38 cellular contexts compared by ENCODE assay signal in the genomic region with DNA sequence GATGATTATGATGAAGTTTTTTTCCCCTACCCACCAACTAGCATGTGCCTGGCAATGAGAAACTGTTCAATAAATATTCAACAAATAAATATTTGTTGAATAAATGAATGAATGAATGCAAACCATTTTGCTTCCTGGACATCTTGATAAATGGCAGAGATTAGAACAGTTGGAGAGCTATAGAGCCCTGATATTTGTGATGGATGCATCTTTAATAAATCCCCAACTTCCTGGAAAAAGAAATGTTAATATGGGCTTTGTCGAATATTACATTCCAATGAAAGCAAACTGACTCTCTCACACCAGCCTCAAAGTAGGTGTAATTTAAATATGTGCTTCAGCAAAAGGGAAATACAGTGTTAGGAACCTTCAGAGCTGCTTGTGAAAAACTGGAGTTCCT.
"Had no signal": no experiment of that assay in that cellular context is flagged by ENCODE, and none has a peak within 500 bp of the region (broad histone marks: within the 10 kb centered on the region; RNA-seq: fewer than 3 reads in every experiment).

No MANE protein-coding gene starts in this region.

- H3K36me3 Mint-ChIP-seq: activated naive CD4-positive, alpha-beta T cell treated with anti-CD3 and anti-CD28 coated beads, Interleukin-2, amount 10 ng/mL, durations not matched to agents 7 days and 5 days; activated naive CD4-positive, alpha-beta T cell treated with anti-CD3 and anti-CD28 coated beads, Interleukin-2, amount 50 U/mL, for 24 hours; activated naive CD4-positive, alpha-beta T cell treated with anti-CD3 and anti-CD28 coated beads, Interleukin-2, amount 50 U/mL, for 72 hours; activated naive CD8-positive, alpha-beta T cell; activated naive CD8-positive, alpha-beta T cell treated with anti-CD3 and anti-CD28 coated beads for 36 hours; activated naive CD8-positive, alpha-beta T cell treated with anti-CD3 and anti-CD28 coated beads, Interleukin-2, amount 10 ng/mL, durations not matched to agents 7 days and 5 days; brain had no signal

- H3K27me3 Mint-ChIP-seq: activated naive CD4-positive, alpha-beta T cell treated with anti-CD3 and anti-CD28 coated beads, Interleukin-2, amount 50 U/mL, for 24 hours; activated naive CD8-positive, alpha-beta T cell; activated naive CD8-positive, alpha-beta T cell treated with anti-CD3 and anti-CD28 coated beads for 36 hours; activated naive CD8-positive, alpha-beta T cell treated with anti-CD3 and anti-CD28 coated beads, Interleukin-2, amount 50 U/mL, for 24 hours had no signal

- H3K4me3 Mint-ChIP-seq: activated naive CD4-positive, alpha-beta T cell treated with anti-CD3 and anti-CD28 coated beads for 36 hours; activated naive CD4-positive, alpha-beta T cell treated with anti-CD3 and anti-CD28 coated beads, Interleukin-2, amount 10 ng/mL, durations not matched to agents 7 days and 5 days; activated naive CD4-positive, alpha-beta T cell treated with anti-CD3 and anti-CD28 coated beads, Interleukin-2, amount 50 U/mL, for 24 hours; activated naive CD8-positive, alpha-beta T cell; activated naive CD8-positive, alpha-beta T cell treated with anti-CD3 and anti-CD28 coated beads for 36 hours; activated naive CD8-positive, alpha-beta T cell treated with anti-CD3 and anti-CD28 coated beads, Interleukin-2, amount 10 ng/mL, durations not matched to agents 7 days and 5 days; activated naive CD8-positive, alpha-beta T cell treated with anti-CD3 and anti-CD28 coated beads, Interleukin-2, amount 50 U/mL, for 24 hours; activated T-cell treated with anti-CD3 and anti-CD28 coated beads, Interleukin-2, amount 50 U/mL, for 24 hours; activated T-cell treated with anti-CD3 and anti-CD28 coated beads, Interleukin-2, amount 50 U/mL, for 4 hours; activated T-cell treated with anti-CD3 and anti-CD28 coated beads, Interleukin-2, amount 50 U/mL, for 72 hours; activated T-helper 1 cell treated with anti-CD3 and anti-CD28 coated beads, Interleukin-12 subunit alpha, Interleukin-12 subunit beta, Interleukin-2, Interleukin-4 antibody, amounts not matched to agents 30 ng/mL and 10 ng/mL and 1 ng/mL, durations not matched to agents 14 hours and 24 hours and 36 hours; activated T-helper 17 cell treated with anti-CD3 and anti-CD28 coated beads, Interleukin-2, amount 50 U/mL, for 72 hours; brain; central memory CD8-positive, alpha-beta T cell had no signal

- DNase-seq: activated effector memory CD4-positive, alpha-beta T cell treated with anti-CD3 and anti-CD28 coated beads, Interleukin-2, amount 50 U/mL, for 16 hours; activated effector memory CD4-positive, alpha-beta T cell treated with Interleukin-2 at 50 U/mL for 16 hours; activated gamma-delta T cell; activated gamma-delta T cell treated with Interleukin-2 at 50 U/mL for 16 hours; activated naive CD4-positive, alpha-beta T cell; activated naive CD4-positive, alpha-beta T cell treated with anti-CD3 and anti-CD28 coated beads for 36 hours; activated naive CD4-positive, alpha-beta T cell treated with anti-CD3 and anti-CD28 coated beads, Interleukin-2, amount 10 ng/mL, durations not matched to agents 7 days and 5 days; activated naive CD4-positive, alpha-beta T cell treated with anti-CD3 and anti-CD28 coated beads, Interleukin-2, amount 50 U/mL, for 16 hours; activated naive CD4-positive, alpha-beta T cell treated with Interleukin-2 at 50 U/mL for 16 hours; activated naive CD8-positive, alpha-beta T cell treated with anti-CD3 and anti-CD28 coated beads for 36 hours; activated naive CD8-positive, alpha-beta T cell treated with anti-CD3 and anti-CD28 coated beads, Interleukin-2, amount 10 ng/mL, durations not matched to agents 7 days and 5 days; activated naive CD8-positive, alpha-beta T cell treated with anti-CD3 and anti-CD28 coated beads, Interleukin-2, amount 50 U/mL, for 24 hours; activated T-cell treated with anti-CD3 and anti-CD28 coated beads for 4 hours; activated T-cell treated with anti-CD3 and anti-CD28 coated beads, Interleukin-2, amount 50 U/mL, for 1 hour; activated T-cell treated with anti-CD3 and anti-CD28 coated beads, Interleukin-2, amount 50 U/mL, for 24 hours; activated T-cell treated with anti-CD3 and anti-CD28 coated beads, Interleukin-2, amount 50 U/mL, for 4 hours; activated T-cell treated with anti-CD3 and anti-CD28 coated beads, Interleukin-2, amount 50 U/mL, for 48 hours; activated T-cell treated with anti-CD3 and anti-CD28 coated beads, Interleukin-2, amount 50 U/mL, for 72 hours; amniotic stem cell; amygdala; anterior cingulate cortex; aorta; brain microvascular endothelial cell; caudate nucleus; central memory CD4-positive, alpha-beta T cell; cerebellar nuclear complex had no signal

- H3K36me3 ChIP-seq: ascending aorta, brain microvascular endothelial cell, breast epithelium, cardiac muscle cell had no signal

- H3K27me3 ChIP-seq: ascending aorta, brain microvascular endothelial cell, cardiac muscle cell had no signal

- H3K4me3 ChIP-seq: ascending aorta, breast epithelium, cardiac muscle cell had no signal

- H3K4me1 Mint-ChIP-seq: activated naive CD4-positive, alpha-beta T cell treated with anti-CD3 and anti-CD28 coated beads, Interleukin-2, amount 10 ng/mL, durations not matched to agents 7 days and 5 days; activated naive CD4-positive, alpha-beta T cell treated with anti-CD3 and anti-CD28 coated beads, Interleukin-2, amount 50 U/mL, for 24 hours; activated naive CD8-positive, alpha-beta T cell treated with anti-CD3 and anti-CD28 coated beads, Interleukin-2, amount 10 ng/mL, durations not matched to agents 7 days and 5 days; central memory CD8-positive, alpha-beta T cell had no signal

- ATAC-seq: activated naive CD4-positive, alpha-beta T cell treated with anti-CD3 and anti-CD28 coated beads, Interleukin-2, amount 50 U/mL, for 72 hours; activated naive CD8-positive, alpha-beta T cell treated with anti-CD3 and anti-CD28 coated beads, Interleukin-2, amount 50 U/mL, for 24 hours; activated T-cell treated with anti-CD3 and anti-CD28 coated beads, Interleukin-2, amount 50 U/mL, for 4 hours; activated T-cell treated with anti-CD3 and anti-CD28 coated beads, Interleukin-2, amount 50 U/mL, for 72 hours; activated T-helper 17 cell treated with anti-CD3 and anti-CD28 coated beads, Interleukin-2, amount 50 U/mL, for 72 hours had no signal

- H3K9me3 Mint-ChIP-seq: activated naive CD4-positive, alpha-beta T cell treated with anti-CD3 and anti-CD28 coated beads for 36 hours; activated naive CD4-positive, alpha-beta T cell treated with anti-CD3 and anti-CD28 coated beads, Interleukin-2, amount 10 ng/mL, durations not matched to agents 7 days and 5 days; activated naive CD4-positive, alpha-beta T cell treated with anti-CD3 and anti-CD28 coated beads, Interleukin-2, amount 50 U/mL, for 24 hours; activated naive CD4-positive, alpha-beta T cell treated with anti-CD3 and anti-CD28 coated beads, Interleukin-2, amount 50 U/mL, for 72 hours; activated naive CD8-positive, alpha-beta T cell treated with anti-CD3 and anti-CD28 coated beads for 36 hours; activated naive CD8-positive, alpha-beta T cell treated with anti-CD3 and anti-CD28 coated beads, Interleukin-2, amount 10 ng/mL, durations not matched to agents 7 days and 5 days; activated naive CD8-positive, alpha-beta T cell treated with anti-CD3 and anti-CD28 coated beads, Interleukin-2, amount 50 U/mL, for 24 hours; activated T-cell treated with anti-CD3 and anti-CD28 coated beads, Interleukin-2, amount 50 U/mL, for 24 hours; activated T-cell treated with anti-CD3 and anti-CD28 coated beads, Interleukin-2, amount 50 U/mL, for 4 hours; activated T-cell treated with anti-CD3 and anti-CD28 coated beads, Interleukin-2, amount 50 U/mL, for 72 hours; activated T-helper 1 cell treated with anti-CD3 and anti-CD28 coated beads, Interleukin-12 subunit alpha, Interleukin-12 subunit beta, Interleukin-2, Interleukin-4 antibody, amounts not matched to agents 30 ng/mL and 10 ng/mL and 1 ng/mL, durations not matched to agents 14 hours and 24 hours and 36 hours; activated T-helper 17 cell treated with anti-CD3 and anti-CD28 coated beads, Interleukin-2, amount 50 U/mL, for 72 hours; activated T-helper 2 cell treated with anti-CD3 and anti-CD28 coated beads, Interferon-gamma antibody, Interleukin-2, Interleukin-4, amounts not matched to agents 10 μg/mL and 5 μg/mL and 100 μg/mL, durations not matched to agents 14 hours and 24 hours and 36 hours; central memory CD8-positive, alpha-beta T cell had no signal

- H3K4me1 ChIP-seq: ascending aorta, breast epithelium had no signal

- H3K27ac ChIP-seq: ascending aorta, brain microvascular endothelial cell, breast epithelium, cardiac muscle cell had no signal

- FAIRE-seq: bronchial epithelial cell had no signal

- H3K27ac Mint-ChIP-seq: activated naive CD4-positive, alpha-beta T cell treated with anti-CD3 and anti-CD28 coated beads for 36 hours; activated naive CD4-positive, alpha-beta T cell treated with anti-CD3 and anti-CD28 coated beads, Interleukin-2, amount 10 ng/mL, durations not matched to agents 7 days and 5 days; activated naive CD4-positive, alpha-beta T cell treated with anti-CD3 and anti-CD28 coated beads, Interleukin-2, amount 50 U/mL, for 24 hours; activated naive CD4-positive, alpha-beta T cell treated with anti-CD3 and anti-CD28 coated beads, Interleukin-2, amount 50 U/mL, for 72 hours; activated naive CD8-positive, alpha-beta T cell; activated naive CD8-positive, alpha-beta T cell treated with anti-CD3 and anti-CD28 coated beads for 36 hours; activated naive CD8-positive, alpha-beta T cell treated with anti-CD3 and anti-CD28 coated beads, Interleukin-2, amount 10 ng/mL, durations not matched to agents 7 days and 5 days; activated naive CD8-positive, alpha-beta T cell treated with anti-CD3 and anti-CD28 coated beads, Interleukin-2, amount 50 U/mL, for 24 hours; activated T-cell treated with anti-CD3 and anti-CD28 coated beads, Interleukin-2, amount 50 U/mL, for 24 hours; activated T-cell treated with anti-CD3 and anti-CD28 coated beads, Interleukin-2, amount 50 U/mL, for 72 hours; activated T-helper 1 cell treated with anti-CD3 and anti-CD28 coated beads, Interleukin-12 subunit alpha, Interleukin-12 subunit beta, Interleukin-2, Interleukin-4 antibody, amounts not matched to agents 30 ng/mL and 10 ng/mL and 1 ng/mL, durations not matched to agents 14 hours and 24 hours and 36 hours; activated T-helper 17 cell treated with anti-CD3 and anti-CD28 coated beads, Interleukin-2, amount 50 U/mL, for 72 hours; activated T-helper 2 cell treated with anti-CD3 and anti-CD28 coated beads, Interferon-gamma antibody, Interleukin-2, Interleukin-4, amounts not matched to agents 10 μg/mL and 5 μg/mL and 100 μg/mL, durations not matched to agents 14 hours and 24 hours and 36 hours had no signal

- H3K9me3 ChIP-seq: ascending aorta had no signal
